In genomic region chr7:1423266-1423811, GRCh38 we compare ENCODE assay signal across 16 cellular contexts. TPM values are rescaled to one million over a fixed set of nuclear protein-coding genes. Genes with fewer than 3 reads are reported as not detected.
DNase-seq lines count a peak whose midpoint lies in the region; ATAC-seq, FAIRE-seq and TF ChIP-seq lines count a peak whose summit lies in the region.
"Had no signal": no experiment of that assay in that cellular context is flagged by ENCODE, and none has a peak within 500 bp of the region (broad histone marks: within the 10 kb centered on the region; RNA-seq: fewer than 3 reads in every experiment).

No MANE protein-coding gene starts in this region.

- H3K27me3 Mint-ChIP-seq in activated CD4-positive, alpha-beta T cell treated with anti-CD3 and anti-CD28 coated beads, Interleukin-2, amount 10 ng/mL, durations not matched to agents 24 days and 14 days, result peaks cover 16% of the 10 kb centered on the region

- H2AFZ ChIP-seq in H1 (ENCODE audit: low read length) (no peak overlapping the region), neural cell (ENCODE audit: low read depth, low read length) (no peak overlapping the region)

- H3K14ac ChIP-seq in H1 (ENCODE audit: insufficient read length), result no peak overlapping the region

- H3K4me1 ChIP-seq in H1 (replicated peaks in 1 of 4; ENCODE audit: control insufficient read depth in 3 of 4, insufficient read depth in 4 of 4, low read length in 3 of 4) (peaks cover 0 to 6% (median 2%) of the 10 kb centered on the region in 4 experiments; a peak in 5 of 7 replicates), body of pancreas (peaks cover 4% of the 10 kb centered on the region)

- H4K20me1 ChIP-seq in H1 (replicated peaks in 1 of 2; ENCODE audit: control insufficient read depth in 1 of 2, insufficient read depth in 2 of 2, low read length in 2 of 2) (no peaks in the 10 kb centered on the region), neural cell (ENCODE audit: insufficient read depth) (no peaks in the 10 kb centered on the region)

- H3K23me2 ChIP-seq in H1 (ENCODE audit: low read depth, low read length), result no peaks in the 10 kb centered on the region

- H2BK12ac ChIP-seq in H1 (ENCODE audit: low read depth, low read length), result peak overlapping the region; percentile 75; the same call in 1 of the 2 replicates

- no peak for TF ChIP-seq POLR2A in H1 (IDR thresholded peaks at IDR 0.05; ENCODE audit: control extremely low read depth in 1 of 2, low read depth in 2 of 2, low read length in 2 of 2)
- TF ChIP-seq POLR2A in body of pancreas (IDR thresholded peaks at IDR 0.05), result no peak

- no peaks in the 10 kb centered on the region for H3K36me3 ChIP-seq in H1 (ENCODE audit: control insufficient read depth in 2 of 4, insufficient read depth in 4 of 4, low read length in 3 of 4)
- no peaks in the 10 kb centered on the region for H3K36me3 ChIP-seq in neural cell (ENCODE audit: insufficient read depth, low read length)
- no peaks in the 10 kb centered on the region for H3K36me3 ChIP-seq in body of pancreas (replicated peaks in 1 of 2; ENCODE audit: insufficient read depth in 1 of 2, low read depth in 2 of 2)

- peaks cover 7% of the 10 kb centered on the region for H3K4me1 Mint-ChIP-seq in activated CD4-positive, alpha-beta T cell treated with anti-CD3 and anti-CD28 coated beads, Interleukin-2, amount 10 ng/mL, durations not matched to agents 24 days and 14 days

- CTCF ChIA-PET in H1 (lab: Charles Lee; ENCODE audit: partially characterized antibody), result interaction anchor here (2.0 kb wide), 1 partner anchor 9 kb away, joined by 15 read pairs; no protein-coding TSS in a partner anchor

- H3K79me2 ChIP-seq in H1 (ENCODE audit: control insufficient read depth in 1 of 2, insufficient read depth in 2 of 2, low read length in 2 of 2) (no peaks in the 10 kb centered on the region), neural cell (replicated peaks; ENCODE audit: insufficient read depth, low read length) (no peaks in the 10 kb centered on the region)

- H3K27ac ChIP-seq in H1 (ENCODE audit: low read depth, low read length), result no peak overlapping the region
- H3K27ac ChIP-seq in neural cell (ENCODE audit: low read length), result no peak overlapping the region
- H3K27ac ChIP-seq in body of pancreas, result no peak overlapping the region
- H3K27ac ChIP-seq: 22Rv1, HL-60 had no signal

- TF ChIP-seq CTCF in H1 (IDR thresholded peaks at IDR 0.05; ENCODE audit: control extremely low read depth in 1 of 3, insufficient read depth in 1 of 3, low read depth in 1 of 3, low read length in 3 of 3) (no peak), neural cell (IDR thresholded peaks at IDR 0.05; ENCODE audit: poor library complexity, severe bottlenecking) (no peak), body of pancreas (IDR thresholded peaks at IDR 0.05) (no peak)

- FAIRE-seq in H1 (lab: Jason Lieb, UNC), result no peak
- FAIRE-seq: GM18507 had no signal

- H2AK5ac ChIP-seq in H1 (ENCODE audit: low read depth, low read length), result peak overlapping the region; percentile 65; the same call in 1 of the 2 replicates

- H3F3A ChIP-seq in neural cell (ENCODE audit: insufficient read depth, low read length, poor library complexity, severe bottlenecking), result no peaks in the 10 kb centered on the region

- H3K36me3 Mint-ChIP-seq in activated CD4-positive, alpha-beta T cell treated with anti-CD3 and anti-CD28 coated beads, Interleukin-2, amount 10 ng/mL, durations not matched to agents 24 days and 14 days (ENCODE audit: low read depth), result no peaks in the 10 kb centered on the region

- no peak for ATAC-seq in GM21360 (IDR thresholded peaks at IDR 0.05; ENCODE audit: unreplicated experiment)
- ATAC-seq in body of pancreas, result no peak
- no peak for ATAC-seq in GM21515 (IDR thresholded peaks at IDR 0.05; ENCODE audit: unreplicated experiment)
- ATAC-seq: HCT116 had no signal

- POLR2A ChIA-PET in H1 (lab: Charles Lee; ENCODE audit: partially characterized antibody), result interaction anchor here (0.8 to 1.1 kb wide), 2 partner anchors 11 to 202 kb away, joined by 3 to 4 read pairs; no protein-coding TSS in a partner anchor

- peak overlapping the region; percentile 15 for H4K91ac ChIP-seq in H1 (replicated peaks; ENCODE audit: insufficient read length, low read length)

- TF ChIP-seq RAD21 in H1 (IDR thresholded peaks at IDR 0.05 in 1 of 2, conservative IDR thresholded peaks at IDR 0.05 in 1 of 2; ENCODE audit: low read depth in 2 of 2, low read length in 2 of 2), result no peak
- no peak for TF ChIP-seq RAD21 in neural cell (conservative IDR thresholded peaks at IDR 0.05)

- no peak overlapping the region for H2BK120ac ChIP-seq in H1 (replicated peaks; ENCODE audit: low read depth, low read length)

- no peaks in the 10 kb centered on the region for H3K9me2 ChIP-seq in neural cell (ENCODE audit: insufficient read depth, low read length)

- peak overlapping the region; percentile 48; the same call in 1 of the 2 replicates for H3K18ac ChIP-seq in H1 (ENCODE audit: extremely low read depth, low read length)

- no peak overlapping the region for H3K4ac ChIP-seq in H1 (replicated peaks; ENCODE audit: insufficient read length, low read depth, low read length)

- 72% methylated on average over 5 of the region's 5 CpGs; no CpG with 5 or more reads in 1 of the 2 experiments for WGBS in H1 (ENCODE audit: extremely low coverage in 1 of 2, insufficient coverage in 1 of 2, insufficient read length in 1 of 2, insufficient replicate concordance in 2 of 2, low coverage in 1 of 2, low lambda C conversion rate in 2 of 2, missing lambda C conversion rate in 1 of 2), 2 experiments
- 44 to 45% methylated on average over 5 of the region's 5 CpGs for WGBS in body of pancreas, 2 donors

- H2BK5ac ChIP-seq in H1 (ENCODE audit: low read depth, low read length), result no peak overlapping the region; the same call in 1 of the 2 replicates

- peak overlapping the region; percentile 46; the same call in 1 of the 2 replicates for H2BK15ac ChIP-seq in H1 (ENCODE audit: low read length)

- H4K5ac ChIP-seq in H1 (ENCODE audit: insufficient read length, low read depth, low read length), result no peak overlapping the region

- H3K4me2 ChIP-seq in H1 (ENCODE audit: insufficient read depth in 1 of 2, low read depth in 2 of 2, low read length in 2 of 2) (no peak overlapping the region; a peak in 1 of 4 replicates), neural cell (ENCODE audit: low read length) (no peak overlapping the region)

- no peaks in the 10 kb centered on the region for H3K9me3 Mint-ChIP-seq in activated CD4-positive, alpha-beta T cell treated with anti-CD3 and anti-CD28 coated beads, Interleukin-2, amount 10 ng/mL, durations not matched to agents 24 days and 14 days
- H3K9me3 Mint-ChIP-seq: CD4-positive, alpha-beta T cell had no signal

- no peak overlapping the region for H3K4me3 Mint-ChIP-seq in activated CD4-positive, alpha-beta T cell treated with anti-CD3 and anti-CD28 coated beads, Interleukin-2, amount 10 ng/mL, durations not matched to agents 24 days and 14 days
- H3K4me3 Mint-ChIP-seq: CD4-positive, alpha-beta T cell had no signal

- H3K9me3 ChIP-seq in H1 (ENCODE audit: insufficient read depth in 2 of 2, low read depth in 1 of 2, low read length in 1 of 2) (no peaks in the 10 kb centered on the region), neural cell (ENCODE audit: low read length) (no peaks in the 10 kb centered on the region), body of pancreas (no peaks in the 10 kb centered on the region)

- H3K27me3 ChIP-seq in H1 (replicated peaks in 1 of 4; ENCODE audit: control insufficient read depth in 3 of 4, extremely low read depth in 1 of 4, insufficient read depth in 3 of 4, low read length in 3 of 4) (no peaks in the 10 kb centered on the region), neural cell (ENCODE audit: insufficient read depth, low read depth, low read length) (no peaks in the 10 kb centered on the region), body of pancreas (no peaks in the 10 kb centered on the region)

- H4K8ac ChIP-seq in H1 (ENCODE audit: extremely low read depth, insufficient read depth, low read length), result no peak overlapping the region; the same call in 1 of the 2 replicates

- no peak overlapping the region for H3K4me3 ChIP-seq in H1 (ENCODE audit: extremely low read depth in 1 of 4, insufficient read depth in 2 of 4, low read depth in 3 of 4, low read length in 4 of 4)
- H3K4me3 ChIP-seq in neural cell (ENCODE audit: low read length), result no peak overlapping the region
- H3K4me3 ChIP-seq in body of pancreas, result no peak overlapping the region

- DNase-seq in activated CD4-positive, alpha-beta T cell treated with anti-CD3 and anti-CD28 coated beads, Interleukin-2, amount 10 ng/mL, durations not matched to agents 24 days and 14 days, result no peak
- no peak for DNase-seq in activated CD4-positive, alpha-beta T cell treated with anti-CD3 and anti-CD28 coated beads, Interleukin-2, amount 50 U/mL, for 4 hours
- peak; percentile 4 for DNase-seq in OCI-M1 (lab: John Stamatoyannopoulos, UW)
- no peak for DNase-seq in H1 (ENCODE audit: low read depth in 1 of 2, low spot score in 2 of 2)
- DNase-seq in body of pancreas, result no peak
- DNase-seq: AML-193; C1 segment of cervical spinal cord; Calu3; CD4-positive, alpha-beta T cell had no signal

- no peak overlapping the region for H3K23ac ChIP-seq in H1 (ENCODE audit: insufficient read length)

- H2BK20ac ChIP-seq in H1 (ENCODE audit: low read length), result 0 out of 2 replicates have a peak overlapping the region, but pooled peaks have one; percentile 32

- no peaks in the 10 kb centered on the region for H3K79me1 ChIP-seq in H1 (ENCODE audit: low read depth, low read length)

- H3K27ac Mint-ChIP-seq in activated CD4-positive, alpha-beta T cell treated with anti-CD3 and anti-CD28 coated beads, Interleukin-2, amount 10 ng/mL, durations not matched to agents 24 days and 14 days, result peak overlapping the region; percentile 8
- H3K27ac Mint-ChIP-seq: CD4-positive, alpha-beta T cell had no signal

- TF ChIP-seq EP300 in H1 (IDR thresholded peaks at IDR 0.05; ENCODE audit: borderline replicate concordance in 1 of 2, low read depth in 2 of 2, low read length in 2 of 2), result no peak
- TF ChIP-seq EP300 in neural cell (conservative IDR thresholded peaks at IDR 0.05; ENCODE audit: poor library complexity, severe bottlenecking), result no peak

- no peak overlapping the region for H3K56ac ChIP-seq in H1 (replicated peaks; ENCODE audit: insufficient read length, low read depth, low read length)

- H3K9ac ChIP-seq in H1 (replicated peaks in 1 of 4; ENCODE audit: extremely low read depth in 1 of 4, low read depth in 3 of 4, low read length in 3 of 4) (no peak overlapping the region), neural cell (ENCODE audit: low read length) (peak overlapping the region; percentile 21)

- intact Hi-C loops in activated CD4-positive, alpha-beta T cell treated with anti-CD3 and anti-CD28 coated beads, Interleukin-2, amount 10 ng/mL, durations not matched to agents 24 days and 14 days (cut with micrococcal nuclease), result no loop called here
- intact Hi-C loops in body of pancreas (cut with DNase I), result no loop called here

RNA-seq across cellular contexts. Expression of gene MICALL2, which starts 35.9 kb away (rescaled TPM):
- 1.8 TPM in 2 replicates for total RNA-seq in activated CD4-positive, alpha-beta T cell treated with anti-CD3 and anti-CD28 coated beads, Interleukin-2, amount 10 ng/mL, durations not matched to agents 24 days and 14 days
- 7.7 and 8.5 TPM in 2 replicates for total RNA-seq in H1 (2021; fragmentation: NEBNext Ultra II Directional; extraction: Animal tissue kit (Norgen Biotek cat#: 25700))
- polyA plus RNA-seq in H1 (2011; rRNA removed), result 5.3 and 7.4 TPM in 2 replicates
- polyA plus RNA-seq in H1 (2011; cell fraction: cytosol; rRNA removed), result 7.2 TPM
- 64.5 TPM for polyA plus RNA-seq in H1 (2011; cell fraction: nucleus; rRNA removed)
- polyA plus RNA-seq in H1 (2012, experiment 1 of 2), result 4.7 to 12.0 TPM (median 11.0 TPM) in 4 replicates
- 4.4 TPM for polyA plus RNA-seq in H1 (2012, experiment 2 of 2)
- 8.1 TPM for polyA plus RNA-seq in H1 (2013, experiment 1 of 2)
- polyA plus RNA-seq in H1 (2013, experiment 2 of 2), result 6.8 TPM
- 8.8 and 9.6 TPM in 2 replicates for polyA minus RNA-seq in H1 (2011; rRNA and poly(A)+ RNA removed)
- polyA minus RNA-seq in H1 (2011; cell fraction: cytosol; rRNA and poly(A)+ RNA removed), result 5.7 TPM
- 14.6 TPM for polyA minus RNA-seq in H1 (2011; cell fraction: nucleus; rRNA and poly(A)+ RNA removed)
- polyA plus RNA-seq in neural cell, result 12.8 and 20.1 TPM in 2 replicates
- polyA minus RNA-seq in neural cell, result 5.6 and 6.9 TPM in 2 replicates
- 10 to 100 TPM; 23.3 to 26.7 TPM for total RNA-seq in body of pancreas
